ENCODE assay signal across 8 cellular contexts in genomic region chr1:65265296-65266271, GRCh38. TPM values are rescaled to one million over a fixed set of nuclear protein-coding genes. Genes with fewer than 3 reads are reported as not detected.
DNase-seq lines count a peak whose midpoint lies in the region; ATAC-seq and TF ChIP-seq lines count a peak whose summit lies in the region.

No MANE protein-coding gene starts in this region.

- DNase-seq in NCI-H1092 treated with DMSO at 0.1 percent for 48 hours (lab: John Stamatoyannopoulos, UW) (peak; percentile 68), right lobe of liver (peak in 1 of 3 donors; percentile 33), OCI-LY7 (ENCODE audit: low spot score) (no peak)
- peak; percentile 36 for DNase-seq in activated CD4-positive, alpha-beta T cell treated with anti-CD3 and anti-CD28 coated beads, Interleukin-2, amount 50 U/mL, for 1 hour
- peak; percentile 3 for DNase-seq in effector CD8-positive, alpha-beta T cell (lab: John Stamatoyannopoulos, UW)
- peak; percentile 11 to 58 (median 33) for DNase-seq in stimulated activated naive CD4-positive, alpha-beta T cell (lab: John Stamatoyannopoulos, UW)

- no peaks in the 10 kb centered on the region for H3K9me3 ChIP-seq in BLaER1 treated with 17β-estradiol and CSF1 and Interleukin-3, amounts not matched to agents 10 nM and 100 nM (replicated peaks in 1 of 11)
- H3K9me3 ChIP-seq in right lobe of liver = no peaks in the 10 kb centered on the region
- no peaks in the 10 kb centered on the region for H3K9me3 ChIP-seq in OCI-LY7 (ENCODE audit: low read length)

- CTCF ChIA-PET in OCI-LY7 (lab: Charles Lee; ENCODE audit: unreplicated experiment) = no interaction called here

- POLR2A ChIA-PET in OCI-LY7 (lab: Charles Lee) = interaction anchor here (0.7 to 1.5 kb wide), 4 partner anchors 11 to 24 kb away, joined by 3 to 4 read pairs (median 3); no protein-coding TSS in a partner anchor

- H3K4me2 ChIP-seq in BLaER1 treated with 17β-estradiol and CSF1 and Interleukin-3, amounts not matched to agents 10 nM and 100 nM = peak overlapping the region; percentile 90 to 100 (median 97)
- H3K4me2 ChIP-seq in OCI-LY7 (ENCODE audit: low read length) = no peak overlapping the region; the same call in 1 of the 2 replicates

- BruUV-seq in OCI-LY7 (replicated peaks; lab: Mats Ljungman, UMichigan) = no TSS peak

- H3K9me2 ChIP-seq in OCI-LY7 (ENCODE audit: insufficient read depth, low read length) = no peaks in the 10 kb centered on the region

- no peaks in the 10 kb centered on the region for H4K20me1 ChIP-seq in BLaER1 treated with 17β-estradiol and CSF1 and Interleukin-3, amounts not matched to agents 10 nM and 100 nM
- no peaks in the 10 kb centered on the region for H4K20me1 ChIP-seq in OCI-LY7 (ENCODE audit: insufficient read depth, low read length)

- H3K36me3 ChIP-seq in BLaER1 treated with 17β-estradiol and CSF1 and Interleukin-3, amounts not matched to agents 10 nM and 100 nM = no peaks in the 10 kb centered on the region
- H3K36me3 ChIP-seq in right lobe of liver (no peaks in the 10 kb centered on the region), OCI-LY7 (ENCODE audit: insufficient read depth, low read length) (no peaks in the 10 kb centered on the region)

- ATAC-seq in GM19328 (IDR thresholded peaks at IDR 0.05; ENCODE audit: unreplicated experiment) (peak; percentile 73), right lobe of liver (peak; percentile 76 to 85 (median 80))

- no peaks in the 10 kb centered on the region for H3K79me2 ChIP-seq in OCI-LY7 (ENCODE audit: insufficient read depth, low read depth, low read length)

- intact Hi-C loops in right lobe of liver (cut with DNase I) = no loop called here
- intact Hi-C loops in OCI-LY7 (cut with micrococcal nuclease; ENCODE audit: unreplicated experiment) = no loop called here

- no peak overlapping the region for H2AFZ ChIP-seq in OCI-LY7 (ENCODE audit: low read length)

- H3K27me3 ChIP-seq in BLaER1 treated with 17β-estradiol and CSF1 and Interleukin-3, amounts not matched to agents 10 nM and 100 nM = peaks cover 28 to 37% (median 30%) of the 10 kb centered on the region in 11 experiments
- H3K27me3 ChIP-seq in right lobe of liver = no peaks in the 10 kb centered on the region

- peak overlapping the region; percentile 51 to 73 (median 67) for H3K9ac ChIP-seq in BLaER1 treated with 17β-estradiol and CSF1 and Interleukin-3, amounts not matched to agents 10 nM and 100 nM

- H3K4me1 ChIP-seq in BLaER1 treated with 17β-estradiol and CSF1 and Interleukin-3, amounts not matched to agents 10 nM and 100 nM = peaks cover 9 to 19% (median 12%) of the 10 kb centered on the region in 10 experiments; a peak in 18 of 20 replicates
- H3K4me1 ChIP-seq in right lobe of liver = peaks cover 0 to 11% (median 0%) of the 10 kb centered on the region in 4 donors
- H3K4me1 ChIP-seq in OCI-LY7 (ENCODE audit: insufficient read depth, low read length, poor library complexity, severe bottlenecking) = peaks cover 8% of the 10 kb centered on the region

- TF ChIP-seq POLR2A in right lobe of liver (IDR thresholded peaks at IDR 0.05) = no peak

- H3K4me3 ChIP-seq in BLaER1 treated with 17β-estradiol and CSF1 and Interleukin-3, amounts not matched to agents 10 nM and 100 nM = peak overlapping the region; percentile 56 to 72 (median 62)
- H3K4me3 ChIP-seq in right lobe of liver (peak overlapping the region; percentile 29 to 52 (median 45)), OCI-LY7 (ENCODE audit: low read depth, low read length, poor library complexity, severe bottlenecking) (no peak overlapping the region)

- H3K27ac ChIP-seq in BLaER1 treated with 17β-estradiol and CSF1 and Interleukin-3, amounts not matched to agents 10 nM and 100 nM = peak overlapping the region in 10 of 11 experiments; percentile 17 to 57 (median 38); a peak in 12 of 22 replicates
- no peak overlapping the region for H3K27ac ChIP-seq in right lobe of liver
- H3K27ac ChIP-seq in OCI-LY7 (ENCODE audit: low read depth, low read length, poor library complexity, severe bottlenecking) = no peak overlapping the region

- 9% methylated on average over 39 of the region's 65 CpGs for WGBS in right lobe of liver (ENCODE audit: insufficient coverage, low coverage, low lambda C conversion rate, missing lambda C conversion rate)

- peak in 2 of 4 donors; percentile 21 to 29 for TF ChIP-seq CTCF in right lobe of liver (IDR thresholded peaks at IDR 0.05)
- no peak for TF ChIP-seq CTCF in OCI-LY7 (conservative IDR thresholded peaks at IDR 0.05; ENCODE audit: low read length)

RNA-seq across cellular contexts. Expression of gene DNAJC6, which starts 43.8 kb away (rescaled TPM):
- total RNA-seq in right lobe of liver = 1 to 10 TPM in 3 of 6 experiments, under 1 TPM in 3; 0.46 to 2.9 (median 1.2) TPM
- 6.6 and 10.3 TPM in 2 replicates for total RNA-seq in OCI-LY7 (2014; rRNA removed; shearing (Covaris generic))
- 10.2 and 11.3 TPM in 2 replicates for total RNA-seq in OCI-LY7 (2022)

Comparison
In these comparisons a context has a peak if more than half of its experiments do, and no peak if none do; other contexts are left out.
1. H3K27ac ChIP-seq: peak in BLaER1 treated with 17β-estradiol and CSF1 and Interleukin-3, amounts not matched to agents 10 nM and 100 nM (10 of 11); none in right lobe of liver (0 of 3) and OCI-LY7 (single experiment).